ENCODE assay signal across 15 cellular contexts in genomic region chr7:105594034-105594433, GRCh38. TPM values are rescaled to one million over a fixed set of nuclear protein-coding genes. Genes with fewer than 3 reads are reported as not detected.
A peak's percentile ranks its signal among the peaks of the same experiment; 100 is the strongest.
DNase-seq lines count a peak whose midpoint lies in the region; ATAC-seq and TF ChIP-seq lines count a peak whose summit lies in the region.
"Had no signal": no experiment of that assay in that cellular context is flagged by ENCODE, and none has a peak within 500 bp of the region (broad histone marks: within the 10 kb centered on the region; RNA-seq: fewer than 3 reads in every experiment).

No MANE protein-coding gene starts in this region.

- H3K9me3 ChIP-seq in AG04450 (ENCODE audit: control insufficient read depth, insufficient read depth, low read length) = no peaks in the 10 kb centered on the region; the same call in 1 of the 2 replicates
- no peaks in the 10 kb centered on the region for H3K9me3 ChIP-seq in naive thymus-derived CD4-positive, alpha-beta T cell (ENCODE audit: control insufficient read depth in 2 of 3, low read length in 3 of 3)
- H3K9me3 ChIP-seq in SJCRH30 (replicated peaks) = no peaks in the 10 kb centered on the region

- no peak overlapping the region for H3K27ac Mint-ChIP-seq in naive thymus-derived CD4-positive, alpha-beta T cell
- H3K27ac Mint-ChIP-seq: activated T-helper 2 cell treated with anti-CD3 and anti-CD28 coated beads, Interferon-gamma antibody, Interleukin-2, Interleukin-4, amounts not matched to agents 10 μg/mL and 5 μg/mL and 100 μg/mL, durations not matched to agents 14 hours and 24 hours and 36 hours had no signal

- no peaks in the 10 kb centered on the region for H3K36me3 ChIP-seq in H7 (replicated peaks; ENCODE audit: control insufficient read depth, insufficient read depth, low read length)
- no peaks in the 10 kb centered on the region for H3K36me3 ChIP-seq in naive thymus-derived CD4-positive, alpha-beta T cell (ENCODE audit: control insufficient read depth in 2 of 3, insufficient read depth in 3 of 3, low read length in 3 of 3)
- no peaks in the 10 kb centered on the region for H3K36me3 ChIP-seq in SJCRH30

- H3K4me3 Mint-ChIP-seq in naive thymus-derived CD4-positive, alpha-beta T cell = no peak overlapping the region

- POLR2A ChIA-PET in AG04450 (lab: Yijun Ruan, JAX) = interaction anchor here (0.5 to 0.9 kb wide), 2 partner anchors 9 to 385 kb away, joined by 6 to 12 read pairs; no protein-coding TSS in a partner anchor
- POLR2A ChIA-PET in naive thymus-derived CD4-positive, alpha-beta T cell (lab: Charles Lee) = no interaction called here

- H3K36me3 Mint-ChIP-seq in naive thymus-derived CD4-positive, alpha-beta T cell = no peaks in the 10 kb centered on the region

- H3K4me1 ChIP-seq in naive thymus-derived CD4-positive, alpha-beta T cell (ENCODE audit: control insufficient read depth in 2 of 2, insufficient read depth in 2 of 2, low read length in 2 of 2) = no peaks in the 10 kb centered on the region
- H3K4me1 ChIP-seq in SJCRH30 = no peaks in the 10 kb centered on the region

- CTCF ChIA-PET in AG04450 (lab: Charles Lee) = interaction anchor here (0.6 kb wide), 1 partner anchor 165 kb away, joined by 4 read pairs; no protein-coding TSS in a partner anchor
- CTCF ChIA-PET in naive thymus-derived CD4-positive, alpha-beta T cell (lab: Charles Lee) = no interaction called here

- H3K27me3 Mint-ChIP-seq in naive thymus-derived CD4-positive, alpha-beta T cell = peaks cover 0 to 20% (median 0%) of the 10 kb centered on the region in 5 donors

- H3K4me3 ChIP-seq in AG04450 (ENCODE audit: low read depth, low read length) = no peak overlapping the region
- no peak overlapping the region for H3K4me3 ChIP-seq in H7 (ENCODE audit: insufficient read depth, low read depth, low read length)
- H3K4me3 ChIP-seq in naive thymus-derived CD4-positive, alpha-beta T cell (ENCODE audit: low read length) = no peak overlapping the region
- no peak overlapping the region for H3K4me3 ChIP-seq in SJCRH30
- H3K4me3 ChIP-seq: SK-N-MC had no signal

- TF ChIP-seq CTCF in AG04450 (IDR thresholded peaks at IDR 0.05; ENCODE audit: low read depth, low read length) = 0 out of 2 replicates have a peak, but pooled peaks have one; percentile 8

- H3K9me3 Mint-ChIP-seq in naive thymus-derived CD4-positive, alpha-beta T cell = no peaks in the 10 kb centered on the region
- H3K9me3 Mint-ChIP-seq: activated T-helper 2 cell treated with anti-CD3 and anti-CD28 coated beads, Interferon-gamma antibody, Interleukin-2, Interleukin-4, amounts not matched to agents 10 μg/mL and 5 μg/mL and 100 μg/mL, durations not matched to agents 14 hours and 24 hours and 36 hours had no signal

- no peak for ATAC-seq in HG03095 (IDR thresholded peaks at IDR 0.05; ENCODE audit: unreplicated experiment)
- no peak for ATAC-seq in naive thymus-derived CD4-positive, alpha-beta T cell

- H3K27me3 ChIP-seq in AG04450 (ENCODE audit: control insufficient read depth, insufficient read depth, low read length) = no peaks in the 10 kb centered on the region
- no peaks in the 10 kb centered on the region for H3K27me3 ChIP-seq in H7 (ENCODE audit: control insufficient read depth, insufficient read depth, low read length)
- no peaks in the 10 kb centered on the region for H3K27me3 ChIP-seq in naive thymus-derived CD4-positive, alpha-beta T cell (ENCODE audit: control insufficient read depth in 2 of 2, insufficient read depth in 2 of 2, low read length in 2 of 2)
- no peaks in the 10 kb centered on the region for H3K27me3 ChIP-seq in SJCRH30

- peaks cover 0 to 6% (median 4%) of the 10 kb centered on the region in 7 donors for H3K4me1 Mint-ChIP-seq in naive thymus-derived CD4-positive, alpha-beta T cell

- intact Hi-C loops in naive thymus-derived CD4-positive, alpha-beta T cell (cut with micrococcal nuclease) = no loop called here

- H3K27ac ChIP-seq in AG04450 (ENCODE audit: low read depth, low read length) (no peak overlapping the region), SJCRH30 (no peak overlapping the region)
- H3K27ac ChIP-seq in naive thymus-derived CD4-positive, alpha-beta T cell (ENCODE audit: low read depth, low read length) = no peak overlapping the region
- H3K27ac ChIP-seq: SK-N-MC had no signal

- no peak for DNase-seq in AG04450 (ENCODE audit: low read depth, low spot score)
- DNase-seq in H7 = peak; percentile 51
- peak; percentile 84 for DNase-seq in NCI-H2196 treated with DMSO at 0.1 percent for 48 hours (lab: John Stamatoyannopoulos, UW; ENCODE audit: unreplicated experiment)
- DNase-seq in cerebellum (ENCODE audit: low spot score) = peak; percentile 91
- DNase-seq in inferior parietal cortex (ENCODE audit: extremely low spot score) = no peak
- DNase-seq in naive thymus-derived CD4-positive, alpha-beta T cell = no peak
- no peak for DNase-seq in SJCRH30
- DNase-seq: activated CD4-positive, alpha-beta T cell treated with anti-CD3 and anti-CD28 coated beads for 4 hours; midbrain; NCI-H345; stimulated activated naive CD4-positive, alpha-beta T cell treated with Interleukin-2 at 50 U/mL for 16 hours had no signal

RNA-seq across cellular contexts. Expression of gene EFCAB10, which starts 12.7 kb away (rescaled TPM):
- polyA plus RNA-seq in AG04450 (2011; rRNA removed) = not detected in 2 replicates
- not detected in 2 replicates for polyA minus RNA-seq in AG04450 (2011; rRNA and poly(A)+ RNA removed)
- total RNA-seq in H7 (2014; rRNA removed; shearing (Covaris generic)) = 2.0 and 2.3 TPM in 2 replicates
- 2.1 TPM for total RNA-seq in cerebellum
- 1 to 10 TPM in 2 of 5 experiments, under 1 TPM in 1, not detected in 2; 0.75 to 2.1 (median 1.2) TPM for total RNA-seq in naive thymus-derived CD4-positive, alpha-beta T cell
- polyA plus RNA-seq in naive thymus-derived CD4-positive, alpha-beta T cell = not detected
- total RNA-seq in SJCRH30 (2014; rRNA removed; shearing (Covaris generic)) = 0.06 TPM in 1 of 2 replicates, not detected in the other
- total RNA-seq: activated T-helper 2 cell treated with anti-CD3 and anti-CD28 coated beads, Interferon-gamma antibody, Interleukin-2, Interleukin-4, amounts not matched to agents 10 μg/mL and 5 μg/mL and 100 μg/mL, durations not matched to agents 14 hours and 24 hours and 36 hours; posterior vena cava had no signal

Comparison
In these comparisons a context has a peak if more than half of its experiments do, and no peak if none do; other contexts are left out.
1. DNase-seq: peak in H7 (single experiment), NCI-H2196 treated with DMSO at 0.1 percent for 48 hours (single experiment) and cerebellum (single experiment); none in AG04450 (single experiment), inferior parietal cortex (single experiment), naive thymus-derived CD4-positive, alpha-beta T cell (0 of 9) and SJCRH30 (0 of 2).